In the genomic region with DNA sequence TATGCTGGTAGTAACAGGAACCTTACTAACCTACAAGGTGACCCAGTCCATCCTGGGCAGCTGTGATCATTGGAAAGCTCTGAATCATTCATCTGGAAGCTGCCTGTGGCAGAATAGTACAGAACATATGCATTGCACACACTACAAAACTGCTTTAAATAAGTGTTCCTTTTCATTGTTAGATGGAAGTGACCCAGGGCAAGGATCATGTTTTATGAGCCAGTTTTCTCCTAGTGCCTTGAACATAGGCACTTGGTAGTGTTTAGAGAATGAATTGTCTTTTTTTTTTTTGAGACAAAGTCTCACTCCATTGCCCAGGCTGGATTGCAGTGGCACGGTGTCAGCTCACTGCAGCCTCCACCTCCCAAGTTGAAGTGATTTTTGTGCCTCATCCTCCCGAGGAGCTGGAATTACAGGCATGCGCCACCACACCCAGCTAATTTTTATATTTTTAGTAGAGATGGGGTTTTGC, we compare ENCODE assay signal across 12 cellular contexts. TPM values are rescaled to one million over a fixed set of nuclear protein-coding genes. Genes with fewer than 3 reads are reported as not detected.
DNase-seq lines count a peak whose midpoint lies in the region; ATAC-seq and TF ChIP-seq lines count a peak whose summit lies in the region.
"Had no signal": no experiment of that assay in that cellular context is flagged by ENCODE, and none has a peak within 500 bp of the region (broad histone marks: within the 10 kb centered on the region; RNA-seq: fewer than 3 reads in every experiment).

No MANE protein-coding gene starts in this region.

- intact Hi-C loops in tibial artery (cut with DNase I; ENCODE audit: low total_unique reads) = loop anchor here (10.0 kb wide), 1 partner anchor 536 kb away; a partner anchor contains a TSS

- no peak for TF ChIP-seq CTCF in VCaP (conservative IDR thresholded peaks at IDR 0.05)
- no peak for TF ChIP-seq CTCF in hepatocyte (IDR thresholded peaks at IDR 0.05; ENCODE audit: poor library complexity)
- no peak for TF ChIP-seq CTCF in tibial artery (IDR thresholded peaks at IDR 0.05)

- H3K4me1 ChIP-seq in hepatocyte (ENCODE audit: insufficient read depth) (peaks cover 48% of the 10 kb centered on the region), tibial artery (peaks cover 0 to 73% (median 54%) of the 10 kb centered on the region in 4 donors)

- peaks cover 49% of the 10 kb centered on the region for H3K4me1 Mint-ChIP-seq in activated naive CD8-positive, alpha-beta T cell (ENCODE audit: low read depth)
- H3K4me1 Mint-ChIP-seq in activated naive CD8-positive, alpha-beta T cell treated with anti-CD3 and anti-CD28 coated beads for 36 hours = peaks cover 36% of the 10 kb centered on the region

- H3K9me3 ChIP-seq in hepatocyte (ENCODE audit: low read depth) = no peaks in the 10 kb centered on the region
- H3K9me3 ChIP-seq in tibial artery = no peaks in the 10 kb centered on the region

- H3K79me2 ChIP-seq in hepatocyte = peaks cover 79% of the 10 kb centered on the region

- WGBS in hepatocyte (ENCODE audit: low lambda C conversion rate, missing lambda C conversion rate) = 56% methylated on average over 3 of the region's 3 CpGs

- H3K27me3 Mint-ChIP-seq in activated naive CD8-positive, alpha-beta T cell = no peaks in the 10 kb centered on the region
- H3K27me3 Mint-ChIP-seq in activated naive CD8-positive, alpha-beta T cell treated with anti-CD3 and anti-CD28 coated beads for 36 hours = no peaks in the 10 kb centered on the region
- H3K27me3 Mint-ChIP-seq: IgD-negative memory B cell had no signal

- no peak overlapping the region for H2AFZ ChIP-seq in hepatocyte

- H3K9me3 Mint-ChIP-seq in activated naive CD8-positive, alpha-beta T cell (ENCODE audit: low read depth) = no peaks in the 10 kb centered on the region
- H3K9me3 Mint-ChIP-seq in activated naive CD8-positive, alpha-beta T cell treated with anti-CD3 and anti-CD28 coated beads for 36 hours = no peaks in the 10 kb centered on the region
- H3K9me3 Mint-ChIP-seq: IgD-negative memory B cell had no signal

- H3K27ac Mint-ChIP-seq in activated naive CD8-positive, alpha-beta T cell = peak overlapping the region; percentile 66
- H3K27ac Mint-ChIP-seq in activated naive CD8-positive, alpha-beta T cell treated with anti-CD3 and anti-CD28 coated beads for 36 hours = no peak overlapping the region

- DNase-seq in activated naive CD8-positive, alpha-beta T cell treated with anti-CD3 and anti-CD28 coated beads for 36 hours = no peak
- DNase-seq in hepatocyte (ENCODE audit: low spot score) (no peak), tibial artery (no peak), substantia nigra (lab: John Stamatoyannopoulos, UW) (no peak)
- DNase-seq: aorta, T-helper 1 cell had no signal

- ATAC-seq in GM21526 (IDR thresholded peaks at IDR 0.05; ENCODE audit: low FRiP score, unreplicated experiment) (no peak), HG03460 (IDR thresholded peaks at IDR 0.05; ENCODE audit: unreplicated experiment) (no peak)

- H3K27me3 ChIP-seq in hepatocyte (no peaks in the 10 kb centered on the region), tibial artery (no peaks in the 10 kb centered on the region)

- H3K4me3 Mint-ChIP-seq in activated naive CD8-positive, alpha-beta T cell = no peak overlapping the region
- H3K4me3 Mint-ChIP-seq in activated naive CD8-positive, alpha-beta T cell treated with anti-CD3 and anti-CD28 coated beads for 36 hours = no peak overlapping the region
- H3K4me3 Mint-ChIP-seq: IgD-negative memory B cell had no signal

- H3K4me3 ChIP-seq in hepatocyte (no peak overlapping the region), tibial artery (no peak overlapping the region)
- H3K4me3 ChIP-seq: smooth muscle cell had no signal

- H3K36me3 Mint-ChIP-seq in activated naive CD8-positive, alpha-beta T cell = no peaks in the 10 kb centered on the region
- no peaks in the 10 kb centered on the region for H3K36me3 Mint-ChIP-seq in activated naive CD8-positive, alpha-beta T cell treated with anti-CD3 and anti-CD28 coated beads for 36 hours

- H3K9me2 ChIP-seq in hepatocyte (replicated peaks; ENCODE audit: insufficient read depth) = no peaks in the 10 kb centered on the region

- peak overlapping the region; percentile 36 for H3K4me2 ChIP-seq in hepatocyte
- H3K4me2 ChIP-seq: smooth muscle cell had no signal

- peaks cover 23% of the 10 kb centered on the region for H4K20me1 ChIP-seq in hepatocyte (ENCODE audit: insufficient read depth, poor library complexity, severe bottlenecking)

- H3K27ac ChIP-seq in VCaP (peak overlapping the region; percentile 11; the same call in 1 of the 2 replicates), hepatocyte (peak overlapping the region; percentile 32), tibial artery (peak overlapping the region; percentile 31 to 42), substantia nigra (ENCODE audit: low read depth, low read length, poor library complexity, severe bottlenecking) (no peak overlapping the region)

- H3K36me3 ChIP-seq in hepatocyte (replicated peaks; ENCODE audit: insufficient read depth, low read depth) = no peaks in the 10 kb centered on the region
- peaks cover 10 to 22% (median 18%) of the 10 kb centered on the region in 3 donors for H3K36me3 ChIP-seq in tibial artery

RNA-seq across cellular contexts. Expression of a gene that starts 55.4 kb away (rescaled TPM):
- total RNA-seq in activated naive CD8-positive, alpha-beta T cell treated with anti-CD3 and anti-CD28 coated beads for 36 hours = 10 to 100 TPM; 18.6 to 19.7 TPM
- total RNA-seq in hepatocyte = 14.8 and 16.3 TPM in 2 replicates
- 6.7 and 7.7 TPM in 2 replicates for polyA plus RNA-seq in hepatocyte

RNA-seq across cellular contexts. Expression of a gene that starts 57.9 kb away (rescaled TPM):
- 10 to 100 TPM; 72.3 to 73.1 TPM for total RNA-seq in activated naive CD8-positive, alpha-beta T cell treated with anti-CD3 and anti-CD28 coated beads for 36 hours
- 3.9 and 6.9 TPM in 2 replicates for total RNA-seq in hepatocyte
- polyA plus RNA-seq in hepatocyte = 3.3 and 4.4 TPM in 2 replicates
